ENCODE assay signal across 22 cellular contexts in genomic region chr11:72230764-72231365, GRCh38. TPM values are rescaled to one million over a fixed set of nuclear protein-coding genes. Genes with fewer than 3 reads are reported as not detected.
DNase-seq lines count a peak whose midpoint lies in the region; ATAC-seq, FAIRE-seq and TF ChIP-seq lines count a peak whose summit lies in the region.
"Had no signal": no experiment of that assay in that cellular context is flagged by ENCODE, and none has a peak within 500 bp of the region (broad histone marks: within the 10 kb centered on the region; RNA-seq: fewer than 3 reads in every experiment).

No MANE protein-coding gene starts in this region.

- H3K36me3 ChIP-seq in Peyer's patch = peaks cover 0 to 78% (median 0%) of the 10 kb centered on the region in 3 donors
- H3K36me3 ChIP-seq in kidney (ENCODE audit: control insufficient read depth in 1 of 2, insufficient read depth in 2 of 2, low read length in 2 of 2) = peaks cover 49 to 72% of the 10 kb centered on the region in 2 donors
- H3K36me3 ChIP-seq in upper lobe of right lung = peaks cover 77% of the 10 kb centered on the region
- H3K36me3 ChIP-seq in MM.1S (replicated peaks; ENCODE audit: insufficient read depth, low read length) = no peaks in the 10 kb centered on the region

- H3K9me2 ChIP-seq in MM.1S (replicated peaks; ENCODE audit: insufficient read depth, low read length) = no peaks in the 10 kb centered on the region

- intact Hi-C loops in kidney (cut with DNase I) = no loop called here
- intact Hi-C loops in upper lobe of right lung (cut with DNase I) = no loop called here

- H3K9me3 ChIP-seq in Peyer's patch (no peaks in the 10 kb centered on the region), kidney (ENCODE audit: control insufficient read depth in 1 of 2, low read length in 2 of 2) (no peaks in the 10 kb centered on the region), upper lobe of right lung (no peaks in the 10 kb centered on the region), MM.1S (replicated peaks; ENCODE audit: insufficient read depth, low read length) (no peaks in the 10 kb centered on the region)

- H3K9ac ChIP-seq in kidney (ENCODE audit: low read length in 2 of 2) (no peak overlapping the region), MM.1S (ENCODE audit: low read length) (no peak overlapping the region)

- H3K27ac ChIP-seq in Peyer's patch (no peak overlapping the region), kidney (ENCODE audit: low read depth in 2 of 2, low read length in 2 of 2) (no peak overlapping the region), upper lobe of right lung (no peak overlapping the region), MM.1S (ENCODE audit: low read length) (no peak overlapping the region)

- H3F3A ChIP-seq in MM.1S (ENCODE audit: insufficient read depth, low read length) = no peaks in the 10 kb centered on the region

- peaks cover 11% of the 10 kb centered on the region for H3K79me2 ChIP-seq in MM.1S (ENCODE audit: low read length)

- TF ChIP-seq CTCF in Peyer's patch (IDR thresholded peaks at IDR 0.05) (no peak), kidney (IDR thresholded peaks at IDR 0.05; ENCODE audit: borderline replicate concordance, extremely low read depth, insufficient read depth) (no peak), upper lobe of right lung (IDR thresholded peaks at IDR 0.05) (no peak), MM.1S (IDR thresholded peaks at IDR 0.05; ENCODE audit: low read length) (no peak)

- no peaks in the 10 kb centered on the region for H4K20me1 ChIP-seq in MM.1S (ENCODE audit: insufficient read depth, low read length)

- no peak for TF ChIP-seq POLR2A in Peyer's patch (IDR thresholded peaks at IDR 0.05)

- no peak overlapping the region for H2AFZ ChIP-seq in MM.1S (ENCODE audit: low read length)

- H3K4me3 ChIP-seq in Peyer's patch (no peak overlapping the region), kidney (ENCODE audit: low read length in 2 of 2) (no peak overlapping the region), upper lobe of right lung (no peak overlapping the region), MM.1S (ENCODE audit: low read length) (no peak overlapping the region)
- H3K4me3 ChIP-seq: GM12878 had no signal

- ATAC-seq in upper lobe of right lung (no peak), GM18858 (IDR thresholded peaks at IDR 0.05; ENCODE audit: unreplicated experiment) (no peak)
- ATAC-seq: GM12878 had no signal

- no peak overlapping the region for H3K4me2 ChIP-seq in MM.1S (ENCODE audit: low read depth, low read length)

- DNase-seq in activated effector memory CD4-positive, alpha-beta T cell treated with anti-CD3 and anti-CD28 coated beads, Interleukin-2, amount 50 U/mL, for 16 hours = peak; percentile 60
- DNase-seq in activated effector memory CD4-positive, alpha-beta T cell treated with Interleukin-2 at 50 U/mL for 16 hours = no peak
- DNase-seq in Peyer's patch = peak in 2 of 3 donors; percentile 8 to 42
- peak; percentile 51 for DNase-seq in kidney
- peak; percentile 55 for DNase-seq in upper lobe of right lung
- no peak for DNase-seq in NCI-H187 (lab: John Stamatoyannopoulos, UW)
- DNase-seq in MM.1S = no peak
- DNase-seq: C1 segment of cervical spinal cord; DND-41; NCI-H1417; NCI-H1930; NCI-H526 treated with DMSO at 0.1 percent for 48 hours; NK-92 treated with Interleukin-12 subunit alpha and Interleukin-12 subunit beta, amount 100 ng/mL, for 24 hours; SIG-M5 had no signal

- H3K4me1 ChIP-seq in Peyer's patch = peaks cover 0 to 19% (median 0%) of the 10 kb centered on the region in 4 donors
- peaks cover 0 to 6% of the 10 kb centered on the region in 2 donors for H3K4me1 ChIP-seq in kidney (ENCODE audit: control insufficient read depth in 1 of 2, insufficient read depth in 1 of 2, low read depth in 1 of 2, low read length in 2 of 2)
- peaks cover 4% of the 10 kb centered on the region for H3K4me1 ChIP-seq in upper lobe of right lung
- no peaks in the 10 kb centered on the region for H3K4me1 ChIP-seq in MM.1S (ENCODE audit: low read length)

- no peak for FAIRE-seq in kidney (lab: Jason Lieb, UNC)
- FAIRE-seq: G401.6, GM12878 had no signal

- H3K27me3 ChIP-seq in Peyer's patch (no peaks in the 10 kb centered on the region), upper lobe of right lung (no peaks in the 10 kb centered on the region), MM.1S (replicated peaks; ENCODE audit: insufficient read depth, low read length) (no peaks in the 10 kb centered on the region)

RNA-seq across cellular contexts. Expression of gene INPPL1, which starts 6.3 kb away (rescaled TPM):
- 100 to 1,000 TPM; 106 to 198 (median 179) TPM for total RNA-seq in Peyer's patch
- total RNA-seq in kidney = 120 TPM
- polyA plus RNA-seq in kidney (ENCODE audit: insufficient read depth, low read depth, low replicate concordance) = 39.9 TPM
- total RNA-seq in upper lobe of right lung = 146 TPM

RNA-seq across cellular contexts. Expression of gene PHOX2A, which starts 13.1 kb away (rescaled TPM):
- not detected for total RNA-seq in Peyer's patch
- not detected for total RNA-seq in kidney
- polyA plus RNA-seq in kidney (ENCODE audit: insufficient read depth, low read depth, low replicate concordance) = not detected
- total RNA-seq in upper lobe of right lung = not detected
- total RNA-seq: A673, GM12878, LHCN-M2, OCI-LY7, RPMI7951 had no signal
- polyA plus RNA-seq: GM12878 had no signal

RNA-seq across cellular contexts. Expression of gene FOLR2, which starts 14.3 kb away (rescaled TPM):
- 10 to 100 TPM in 1 of 4 donors, 1 to 10 TPM in 2, not detected in 1; 3.5 to 15.8 (median 8.0) TPM for total RNA-seq in Peyer's patch
- total RNA-seq in kidney = 31.9 TPM
- 16.8 TPM for polyA plus RNA-seq in kidney (ENCODE audit: insufficient read depth, low read depth, low replicate concordance)
- 22.8 TPM for total RNA-seq in upper lobe of right lung
- total RNA-seq: A673, H7, LHCN-M2, RPMI7951 had no signal

RNA-seq across cellular contexts. Expression of gene FOLR1, which starts 38.9 kb away (rescaled TPM):
- not detected for total RNA-seq in Peyer's patch
- total RNA-seq in kidney = 41.2 TPM
- polyA plus RNA-seq in kidney (ENCODE audit: insufficient read depth, low read depth, low replicate concordance) = 297 TPM
- 163 TPM for total RNA-seq in upper lobe of right lung
- total RNA-seq: A673, GM12878, OCI-LY7, RPMI7951 had no signal
- polyA plus RNA-seq: GM12878 had no signal

Comparison
In these comparisons a context has a peak if more than half of its experiments do, and no peak if none do; other contexts are left out.
1. DNase-seq: peak in activated effector memory CD4-positive, alpha-beta T cell treated with anti-CD3 and anti-CD28 coated beads, Interleukin-2, amount 50 U/mL, for 16 hours (single experiment), Peyer's patch (2 of 3), kidney (single experiment) and upper lobe of right lung (single experiment); none in activated effector memory CD4-positive, alpha-beta T cell treated with Interleukin-2 at 50 U/mL for 16 hours (single experiment), NCI-H187 (0 of 2) and MM.1S (single experiment).